21 cellular contexts compared by ENCODE assay signal in genomic region chr3:26931891-26932290, GRCh38.
A peak's percentile ranks its signal among the peaks of the same experiment; 100 is the strongest.
DNase-seq lines count a peak whose midpoint lies in the region; ATAC-seq and TF ChIP-seq lines count a peak whose summit lies in the region.
"Had no signal": no experiment of that assay in that cellular context is flagged by ENCODE, and none has a peak within 500 bp of the region (broad histone marks: within the 10 kb centered on the region; RNA-seq: fewer than 3 reads in every experiment).

No MANE protein-coding gene starts in this region.

- H3K27ac ChIP-seq in heart right ventricle (no peak overlapping the region), GM23338 (ENCODE audit: low read depth) (no peak overlapping the region)
- H3K27ac ChIP-seq: A549; BLaER1 treated with 17β-estradiol and CSF1 and Interleukin-3, amounts not matched to agents 10 nM and 100 nM; GM23248 had no signal

- H3K36me3 Mint-ChIP-seq in GM23338 (ENCODE audit: low read depth): no peaks in the 10 kb centered on the region
- H3K36me3 Mint-ChIP-seq: CD14-positive monocyte; CD8-positive, alpha-beta memory T cell had no signal

- no peaks in the 10 kb centered on the region for H3K27me3 ChIP-seq in heart right ventricle
- H3K27me3 ChIP-seq in GM23338 (ENCODE audit: insufficient read depth): no peaks in the 10 kb centered on the region
- H3K27me3 ChIP-seq: BE2C had no signal

- H4K20me1 ChIP-seq in GM23338 (replicated peaks; ENCODE audit: insufficient read depth): no peaks in the 10 kb centered on the region
- H4K20me1 ChIP-seq: BLaER1 treated with 17β-estradiol and CSF1 and Interleukin-3, amounts not matched to agents 10 nM and 100 nM had no signal

- TF ChIP-seq CTCF in heart right ventricle (IDR thresholded peaks at IDR 0.05) (no peak), GM23338 (conservative IDR thresholded peaks at IDR 0.05; ENCODE audit: low read depth in 2 of 2) (no peak), epithelial cell of esophagus (IDR thresholded peaks at IDR 0.05; ENCODE audit: insufficient read depth, low read depth, low read length, missing control alignments) (no peak)

- H3K9me3 Mint-ChIP-seq in GM23338: no peaks in the 10 kb centered on the region
- H3K9me3 Mint-ChIP-seq: H9 had no signal

- no peaks in the 10 kb centered on the region for H3K9me2 ChIP-seq in GM23338 (ENCODE audit: insufficient read depth)

- no peak overlapping the region for H3K27ac Mint-ChIP-seq in GM23338
- H3K27ac Mint-ChIP-seq: CD14-positive monocyte; CD4-positive, alpha-beta T cell; CD8-positive, alpha-beta memory T cell had no signal

- peaks cover 3% of the 10 kb centered on the region for H3K27me3 Mint-ChIP-seq in GM23338 (ENCODE audit: insufficient read depth, low read depth, poor library complexity)
- H3K27me3 Mint-ChIP-seq: CD4-positive, alpha-beta T cell; CD8-positive, alpha-beta memory T cell had no signal

- H3K79me2 ChIP-seq in GM23338 (replicated peaks; ENCODE audit: insufficient read depth): no peaks in the 10 kb centered on the region

- no peak overlapping the region for H3K4me3 ChIP-seq in heart right ventricle
- no peak overlapping the region for H3K4me3 ChIP-seq in GM23338
- H3K4me3 ChIP-seq in epithelial cell of esophagus (ENCODE audit: low read length): no peak overlapping the region
- H3K4me3 ChIP-seq: A549; BLaER1 treated with 17β-estradiol and CSF1 and Interleukin-3, amounts not matched to agents 10 nM and 100 nM; GM23248 had no signal

- H3F3A ChIP-seq in GM23338 (replicated peaks; ENCODE audit: low read depth): no peaks in the 10 kb centered on the region

- H3K4me3 Mint-ChIP-seq in GM23338: no peak overlapping the region
- H3K4me3 Mint-ChIP-seq: CD14-positive monocyte; CD4-positive, alpha-beta T cell; CD8-positive, alpha-beta memory T cell; H9 had no signal

- peak; percentile 31 for ATAC-seq in Right ventricle myocardium superior (ENCODE audit: poor library complexity)
- ATAC-seq in heart right ventricle: no peak
- no peak for ATAC-seq in GM23338
- no peak for ATAC-seq in GM19455 (IDR thresholded peaks at IDR 0.05; ENCODE audit: unreplicated experiment)
- no peak for ATAC-seq in HG03175 (IDR thresholded peaks at IDR 0.05; ENCODE audit: unreplicated experiment)
- ATAC-seq: A549, HCT116 had no signal

- DNase-seq in Right ventricle myocardium superior (no peak), heart right ventricle (no peak), GM23338 (ENCODE audit: low spot score) (no peak), epithelial cell of esophagus (ENCODE audit: low read depth) (peak; percentile 2)
- DNase-seq: 8988T; ACHN; AML-193; BE2C; CD4-positive, alpha-beta T cell; CD8-positive, alpha-beta memory T cell; DMS53; DMS79 treated with DMSO at 0.1 percent for 48 hours; GF-D8; GM23248; H9 had no signal

- no peaks in the 10 kb centered on the region for H3K4me1 Mint-ChIP-seq in GM23338
- H3K4me1 Mint-ChIP-seq: CD14-positive monocyte; CD8-positive, alpha-beta memory T cell; H9 had no signal

- H3K4me1 ChIP-seq in heart right ventricle (no peaks in the 10 kb centered on the region), GM23338 (ENCODE audit: insufficient read depth) (no peaks in the 10 kb centered on the region)
- H3K4me1 ChIP-seq: A549; BE2C; BLaER1 treated with 17β-estradiol and CSF1 and Interleukin-3, amounts not matched to agents 10 nM and 100 nM had no signal

- peaks cover 0 to 2% (median 0%) of the 10 kb centered on the region in 11 donors for H3K9me3 ChIP-seq in heart right ventricle
- H3K9me3 ChIP-seq: A549; BE2C; BLaER1 treated with 17β-estradiol and CSF1 and Interleukin-3, amounts not matched to agents 10 nM and 100 nM had no signal

- intact Hi-C loops in Right ventricle myocardium superior (cut with DNase I) (no loop called here), heart right ventricle (cut with DNase I) (no loop called here)

- peak overlapping the region; percentile 43; the same call in 1 of the 2 replicates for H2AFZ ChIP-seq in GM23338
- H2AFZ ChIP-seq: GM23248 had no signal

- no peak overlapping the region for H3K4me2 ChIP-seq in GM23338
- H3K4me2 ChIP-seq: A549; BLaER1 treated with 17β-estradiol and CSF1 and Interleukin-3, amounts not matched to agents 10 nM and 100 nM had no signal

- 0 to 82% methylated on average over 1 of the region's 1 CpG for WGBS in heart right ventricle, 2 donors

- H3K36me3 ChIP-seq in heart right ventricle: no peaks in the 10 kb centered on the region
- no peaks in the 10 kb centered on the region for H3K36me3 ChIP-seq in GM23338 (ENCODE audit: insufficient read depth)
- H3K36me3 ChIP-seq: BE2C; BLaER1 treated with 17β-estradiol and CSF1 and Interleukin-3, amounts not matched to agents 10 nM and 100 nM had no signal

TF ChIP-seq in GM23338, 12 proteins besides CTCF, POLR2A, EP300 and RAD21 (continues in another document):
- TF ChIP-seq NANOG (IDR thresholded peaks at IDR 0.05; ENCODE audit: borderline replicate concordance) (no peak), EZH2phosphoT487 (IDR thresholded peaks at IDR 0.05; ENCODE audit: unreplicated experiment) (no peak), POLR2AphosphoS5 (IDR thresholded peaks at IDR 0.05; ENCODE audit: low read depth) (no peak), ZNF462 (CRISPR knock-in tag; IDR thresholded peaks at IDR 0.05) (no peak)
